Comparison of ENCODE assay signal across 23 cellular contexts in the genomic region with DNA sequence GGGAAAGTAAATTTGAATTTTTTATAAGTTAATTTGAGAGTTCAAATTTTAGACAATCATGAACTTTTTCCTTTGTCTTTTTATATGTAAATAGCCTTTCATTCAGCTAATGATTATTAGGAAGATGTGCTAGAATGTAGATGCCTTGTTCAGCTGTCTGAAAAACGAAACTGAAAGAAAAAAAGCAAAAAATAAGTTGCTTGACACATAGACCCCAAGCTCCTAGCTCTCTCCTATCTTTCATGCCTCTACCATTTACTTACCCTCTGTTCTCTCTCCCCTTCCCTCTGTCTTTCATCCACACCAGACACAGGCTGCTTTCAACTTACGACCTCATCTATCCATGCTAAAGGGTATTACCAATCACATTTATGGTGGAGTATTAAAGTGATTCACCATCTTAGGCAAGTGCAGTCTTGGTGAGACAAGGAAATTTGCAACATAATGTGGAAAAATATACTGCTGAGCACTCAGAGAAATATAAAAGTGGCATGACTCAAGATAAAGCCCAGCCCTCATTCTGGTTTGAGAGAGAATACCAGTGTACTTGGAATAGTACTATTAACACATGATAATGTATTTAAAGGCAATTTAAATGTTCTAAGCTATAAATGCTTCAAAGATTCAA.
DNase-seq lines count a peak whose midpoint lies in the region; ATAC-seq, FAIRE-seq and TF ChIP-seq lines count a peak whose summit lies in the region.
"Had no signal": no experiment of that assay in that cellular context is flagged by ENCODE, and none has a peak within 500 bp of the region (broad histone marks: within the 10 kb centered on the region; RNA-seq: fewer than 3 reads in every experiment).

No MANE protein-coding gene starts in this region.

- no peak for ATAC-seq in gastrocnemius medialis
- ATAC-seq: PC-3 had no signal

- H3K4me3 Mint-ChIP-seq in MCF 10A (ENCODE audit: unreplicated experiment) = peak overlapping the region; percentile 52
- H3K4me3 Mint-ChIP-seq in activated CD4-positive, alpha-beta memory T cell treated with anti-CD3 and anti-CD28 coated beads for 36 hours = peak overlapping the region; percentile 24
- H3K4me3 Mint-ChIP-seq: activated T-helper 1 cell treated with anti-CD3 and anti-CD28 coated beads, Interleukin-12 subunit alpha, Interleukin-12 subunit beta, Interleukin-2, Interleukin-4 antibody, amounts not matched to agents 30 ng/mL and 10 ng/mL and 1 ng/mL, durations not matched to agents 14 hours and 24 hours and 36 hours had no signal

- H3K4me1 ChIP-seq in breast epithelium = no peaks in the 10 kb centered on the region
- no peaks in the 10 kb centered on the region for H3K4me1 ChIP-seq in gastrocnemius medialis
- H3K4me1 ChIP-seq in ascending aorta = no peaks in the 10 kb centered on the region
- H3K4me1 ChIP-seq: adrenal gland, stomach had no signal

- H3K27me3 Mint-ChIP-seq in MCF 10A (ENCODE audit: insufficient read depth, unreplicated experiment) = no peaks in the 10 kb centered on the region
- no peaks in the 10 kb centered on the region for H3K27me3 Mint-ChIP-seq in activated CD4-positive, alpha-beta memory T cell treated with anti-CD3 and anti-CD28 coated beads for 36 hours

- H3K4me1 Mint-ChIP-seq in MCF 10A (ENCODE audit: insufficient read depth, unreplicated experiment) = peaks cover 10% of the 10 kb centered on the region
- H3K4me1 Mint-ChIP-seq in activated CD4-positive, alpha-beta memory T cell treated with anti-CD3 and anti-CD28 coated beads for 36 hours (ENCODE audit: low read depth) = peaks cover 6% of the 10 kb centered on the region

- H3K9me3 Mint-ChIP-seq in MCF 10A (ENCODE audit: unreplicated experiment) = no peaks in the 10 kb centered on the region
- no peaks in the 10 kb centered on the region for H3K9me3 Mint-ChIP-seq in activated CD4-positive, alpha-beta memory T cell treated with anti-CD3 and anti-CD28 coated beads for 36 hours
- H3K9me3 Mint-ChIP-seq: activated T-helper 1 cell treated with anti-CD3 and anti-CD28 coated beads, Interleukin-12 subunit alpha, Interleukin-12 subunit beta, Interleukin-2, Interleukin-4 antibody, amounts not matched to agents 30 ng/mL and 10 ng/mL and 1 ng/mL, durations not matched to agents 14 hours and 24 hours and 36 hours had no signal

- POLR2A ChIA-PET in MCF 10A (lab: Yijun Ruan, JAX) = interaction anchor here (0.6 to 1.5 kb wide), 2 partner anchors 17 to 102 kb away, joined by 3 to 4 read pairs; no protein-coding TSS in a partner anchor
- POLR2A ChIA-PET in activated CD4-positive, alpha-beta memory T cell treated with anti-CD3 and anti-CD28 coated beads for 36 hours (lab: Charles Lee) = no interaction called here

- H3K36me3 ChIP-seq in breast epithelium (no peaks in the 10 kb centered on the region), gastrocnemius medialis (no peaks in the 10 kb centered on the region), ascending aorta (no peaks in the 10 kb centered on the region)
- H3K36me3 ChIP-seq: adrenal gland, stomach had no signal

- peak; percentile 60 for FAIRE-seq in H54 (lab: Jason Lieb, UNC)
- FAIRE-seq: G401.6, urothelium cell line had no signal

- no peak overlapping the region for H3K4me3 ChIP-seq in breast epithelium
- no peak overlapping the region for H3K4me3 ChIP-seq in gastrocnemius medialis
- no peak overlapping the region for H3K4me3 ChIP-seq in ascending aorta
- H3K4me3 ChIP-seq: adrenal gland, lung, stomach had no signal

- H3K27me3 ChIP-seq in breast epithelium = no peaks in the 10 kb centered on the region
- H3K27me3 ChIP-seq in gastrocnemius medialis = no peaks in the 10 kb centered on the region
- H3K27me3 ChIP-seq in ascending aorta = no peaks in the 10 kb centered on the region
- H3K27me3 ChIP-seq: adrenal gland, stomach had no signal

- CTCF ChIA-PET in MCF 10A (lab: Yijun Ruan, JAX) = interaction anchor here (0.6 to 5.2 kb wide), 7 partner anchors 10 to 282 kb away, joined by 3 to 26 read pairs (median 6); no protein-coding TSS in a partner anchor
- CTCF ChIA-PET in activated CD4-positive, alpha-beta memory T cell treated with anti-CD3 and anti-CD28 coated beads for 36 hours (lab: Charles Lee) = interaction anchor here (0.9 to 1.3 kb wide), 2 partner anchors 11 to 282 kb away, joined by 4 read pairs; no protein-coding TSS in a partner anchor

- H3K9me3 ChIP-seq in breast epithelium = no peaks in the 10 kb centered on the region
- H3K9me3 ChIP-seq in gastrocnemius medialis = no peaks in the 10 kb centered on the region
- no peaks in the 10 kb centered on the region for H3K9me3 ChIP-seq in ascending aorta
- H3K9me3 ChIP-seq: adrenal gland, stomach had no signal

- no TSS peak for BruUV-seq in MCF 10A (replicated peaks; lab: Mats Ljungman, UMichigan)

- no peak for TF ChIP-seq CTCF in MCF 10A (IDR thresholded peaks at IDR 0.05; ENCODE audit: unreplicated experiment)
- TF ChIP-seq CTCF in breast epithelium (IDR thresholded peaks at IDR 0.05) = no peak
- no peak for TF ChIP-seq CTCF in gastrocnemius medialis (IDR thresholded peaks at IDR 0.05 in 4 of 5, conservative IDR thresholded peaks at IDR 0.05 in 1 of 5)
- TF ChIP-seq CTCF in ascending aorta (IDR thresholded peaks at IDR 0.05) = no peak

- in situ Hi-C loops in gastrocnemius medialis (cut with MboI; ENCODE audit: low sequenced_read_pairs in 4 of 4) = no loop called here

- DNase-seq in MCF 10A (ENCODE audit: unreplicated experiment) (peak; percentile 17), breast epithelium (ENCODE audit: low spot score in 2 of 2) (no peak), H54 (ENCODE audit: insufficient read length, low spot score) (no peak), renal cortical epithelial cell (ENCODE audit: low read depth) (peak; percentile 5), GM19238 (ENCODE audit: insufficient read length, low spot score) (no peak), gastrocnemius medialis (no peak), ascending aorta (ENCODE audit: low spot score in 2 of 2) (no peak)
- no peak for DNase-seq in activated CD4-positive, alpha-beta memory T cell treated with anti-CD3 and anti-CD28 coated beads for 36 hours
- DNase-seq: activated CD4-positive, alpha-beta T cell treated with anti-CD3 and anti-CD28 coated beads, Interleukin-2, amount 50 U/mL, for 4 hours; adrenal gland; Calu3; effector memory CD4-positive, alpha-beta T cell; islet precursor cell; NCI-H1436; NCI-H748 treated with DMSO at 0.1 percent for 48 hours; PC-3; stimulated activated CD4-positive, alpha-beta T cell treated with anti-CD3 and anti-CD28 coated beads, Interleukin-2, amount 100 ng/mL, for 24 hours; stomach had no signal

- intact Hi-C loops in MCF 10A (cut with micrococcal nuclease) = no loop called here
- intact Hi-C loops in breast epithelium (cut with DNase I; ENCODE audit: low total_unique reads) = no loop called here
- intact Hi-C loops in activated CD4-positive, alpha-beta memory T cell treated with anti-CD3 and anti-CD28 coated beads for 36 hours (cut with micrococcal nuclease) = no loop called here
- intact Hi-C loops in gastrocnemius medialis (cut with DNase I; ENCODE audit: low total_unique reads) = no loop called here
- intact Hi-C loops in ascending aorta (cut with DNase I) = no loop called here

- H3K36me3 Mint-ChIP-seq in MCF 10A (ENCODE audit: insufficient read depth, unreplicated experiment) = no peaks in the 10 kb centered on the region
- H3K36me3 Mint-ChIP-seq in activated CD4-positive, alpha-beta memory T cell treated with anti-CD3 and anti-CD28 coated beads for 36 hours = no peaks in the 10 kb centered on the region

- H3K27ac ChIP-seq in breast epithelium (no peak overlapping the region), gastrocnemius medialis (no peak overlapping the region), ascending aorta (no peak overlapping the region)
- H3K27ac ChIP-seq: adrenal gland, parathyroid adenoma, stomach had no signal

- no peak for TF ChIP-seq POLR2A in breast epithelium (IDR thresholded peaks at IDR 0.05)
- TF ChIP-seq POLR2A in H54 (IDR thresholded peaks at IDR 0.05; ENCODE audit: low read depth, low read length) = no peak
- no peak for TF ChIP-seq POLR2A in gastrocnemius medialis (IDR thresholded peaks at IDR 0.05)

- H3K27ac Mint-ChIP-seq in MCF 10A (ENCODE audit: low read depth, unreplicated experiment) = no peak overlapping the region
- H3K27ac Mint-ChIP-seq in activated CD4-positive, alpha-beta memory T cell treated with anti-CD3 and anti-CD28 coated beads for 36 hours = no peak overlapping the region
- H3K27ac Mint-ChIP-seq: activated T-helper 1 cell treated with anti-CD3 and anti-CD28 coated beads, Interleukin-12 subunit alpha, Interleukin-12 subunit beta, Interleukin-2, Interleukin-4 antibody, amounts not matched to agents 30 ng/mL and 10 ng/mL and 1 ng/mL, durations not matched to agents 14 hours and 24 hours and 36 hours had no signal

Comparison
In these comparisons a context has a peak if more than half of its experiments do, and no peak if none do; other contexts are left out.
1. DNase-seq: peak in MCF 10A (single experiment) and renal cortical epithelial cell (single experiment); none in breast epithelium (0 of 2), H54 (single experiment), activated CD4-positive, alpha-beta memory T cell treated with anti-CD3 and anti-CD28 coated beads for 36 hours (single experiment), GM19238 (single experiment), gastrocnemius medialis (0 of 2) and ascending aorta (0 of 2).